8 cellular contexts compared by ENCODE assay signal in genomic region chr6:75230484-75231325, GRCh38. TPM values are rescaled to one million over a fixed set of nuclear protein-coding genes. Genes with fewer than 3 reads are reported as not detected.
DNase-seq lines count a peak whose midpoint lies in the region; ATAC-seq, FAIRE-seq and TF ChIP-seq lines count a peak whose summit lies in the region.

No MANE protein-coding gene starts in this region.

- H3K9me3 ChIP-seq in fibroblast of lung (ENCODE audit: control insufficient read depth, insufficient read depth, low read depth, low read length): no peaks in the 10 kb centered on the region

- peak; percentile 62 for DNase-seq in RKO (ENCODE audit: low spot score)
- peak; percentile 53 to 71 for DNase-seq in fibroblast of lung (ENCODE audit: low read depth in 2 of 2)
- DNase-seq in pons (ENCODE audit: low spot score): peak; percentile 73
- no peak for DNase-seq in 8988T
- DNase-seq in activated T-cell treated with anti-CD3 and anti-CD28 coated beads, Interleukin-2, amount 50 U/mL, for 1 hour: no peak

- no peaks in the 10 kb centered on the region for H4K20me1 ChIP-seq in fibroblast of lung (ENCODE audit: control insufficient read depth, extremely low read depth, insufficient read depth, low read length)

- H3K27ac ChIP-seq in fibroblast of lung (ENCODE audit: insufficient read depth, low read length): no peak overlapping the region

- no peaks in the 10 kb centered on the region for H3K36me3 ChIP-seq in fibroblast of lung (ENCODE audit: control insufficient read depth, insufficient read depth, low read length)

- no peak overlapping the region for H3K4me2 ChIP-seq in fibroblast of lung (ENCODE audit: extremely low read depth, insufficient read depth, low read length)

- H3K79me2 ChIP-seq in fibroblast of lung (ENCODE audit: control insufficient read depth, insufficient read depth, low read length): no peaks in the 10 kb centered on the region

- H3K4me1 ChIP-seq in fibroblast of lung (ENCODE audit: control insufficient read depth, extremely low read depth, insufficient read depth, low read length): no peaks in the 10 kb centered on the region

- TF ChIP-seq CTCF in GM12873 (IDR thresholded peaks at IDR 0.05; ENCODE audit: insufficient read depth, low read depth, low read length, missing control alignments) (peak; percentile 40), fibroblast of lung (conservative IDR thresholded peaks at IDR 0.05 in 1 of 2, IDR thresholded peaks at IDR 0.05 in 1 of 2; ENCODE audit: low read depth in 1 of 2, low read length in 2 of 2) (peak; percentile 84 to 89)

- H3K9ac ChIP-seq in fibroblast of lung (ENCODE audit: insufficient read depth, low read length): no peak overlapping the region

- H2AFZ ChIP-seq in fibroblast of lung (ENCODE audit: low read length): no peak overlapping the region

- H3K27me3 ChIP-seq in fibroblast of lung (ENCODE audit: control insufficient read depth, insufficient read depth, low read length): no peaks in the 10 kb centered on the region

- no peak for ATAC-seq in HG02885 (IDR thresholded peaks at IDR 0.05; ENCODE audit: poor library complexity, unreplicated experiment)

- H3K4me3 ChIP-seq in fibroblast of lung (replicated peaks in 1 of 4; ENCODE audit: control extremely low read depth in 1 of 4, insufficient read depth in 1 of 4, low read depth in 3 of 4, low read length in 4 of 4): no peak overlapping the region

- peak; percentile 87 for FAIRE-seq in A204.1 (lab: Jason Lieb, UNC)

RNA-seq across cellular contexts. Expression of gene COX7A2, which starts 12.9 kb away (rescaled TPM):
- 91.9 and 115 TPM in 2 replicates for total RNA-seq in fibroblast of lung
- polyA plus RNA-seq in fibroblast of lung: 155 and 159 TPM in 2 replicates
- 557 and 570 TPM in 2 replicates for polyA plus RNA-seq in fibroblast of lung (2012)
- polyA minus RNA-seq in fibroblast of lung (ENCODE audit: low replicate concordance): 25.5 and 47.5 TPM in 2 replicates

RNA-seq across cellular contexts. Expression of gene COL12A1, which starts 24.9 kb away (rescaled TPM):
- total RNA-seq in fibroblast of lung: 580 and 1,023 TPM in 2 replicates
- polyA plus RNA-seq in fibroblast of lung: 874 and 1,075 TPM in 2 replicates
- 495 and 738 TPM in 2 replicates for polyA plus RNA-seq in fibroblast of lung (2012)
- polyA minus RNA-seq in fibroblast of lung (ENCODE audit: low replicate concordance): 1,056 and 1,253 TPM in 2 replicates

RNA-seq across cellular contexts. Expression of gene TMEM30A, which starts 53.9 kb away (rescaled TPM):
- total RNA-seq in fibroblast of lung: 129 and 153 TPM in 2 replicates
- 70.9 and 111 TPM in 2 replicates for polyA plus RNA-seq in fibroblast of lung
- polyA plus RNA-seq in fibroblast of lung (2012): 113 and 142 TPM in 2 replicates
- 8.8 and 13.3 TPM in 2 replicates for polyA minus RNA-seq in fibroblast of lung (ENCODE audit: low replicate concordance)

Comparison
In these comparisons a context has a peak if more than half of its experiments do, and no peak if none do; other contexts are left out.
1. DNase-seq: peak in RKO (single experiment), fibroblast of lung (2 of 2) and pons (single experiment); none in 8988T (single experiment) and activated T-cell treated with anti-CD3 and anti-CD28 coated beads, Interleukin-2, amount 50 U/mL, for 1 hour (single experiment).